39 cellular contexts compared by ENCODE assay signal in the genomic region with DNA sequence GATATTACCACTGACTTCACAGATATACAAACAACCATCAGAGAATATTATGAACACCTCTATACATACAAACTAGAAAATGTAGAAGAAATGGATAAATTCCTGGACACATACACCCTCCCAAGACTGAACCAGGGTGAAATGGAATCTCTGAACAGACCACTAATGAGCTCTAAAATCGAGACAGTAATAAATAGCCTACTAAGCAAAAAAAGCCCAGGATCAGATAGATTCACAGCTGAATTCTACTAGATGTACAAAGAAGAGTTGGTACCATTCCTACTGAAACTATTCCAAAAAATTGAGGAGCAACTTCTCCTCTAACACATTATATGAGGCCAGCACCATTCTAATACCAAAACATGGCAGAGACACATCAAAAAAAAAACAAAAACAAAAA.
"Had no signal": no experiment of that assay in that cellular context is flagged by ENCODE, and none has a peak within 500 bp of the region (broad histone marks: within the 10 kb centered on the region; RNA-seq: fewer than 3 reads in every experiment).

No MANE protein-coding gene starts in this region.

- H3K9me3 ChIP-seq: ascending aorta, body of pancreas, breast epithelium had no signal

- H3K27ac ChIP-seq: adrenal gland, ascending aorta, body of pancreas, brain microvascular endothelial cell, breast epithelium, cardiac muscle cell had no signal

- H3K4me3 ChIP-seq: adrenal gland, ascending aorta, body of pancreas, breast epithelium, cardiac muscle cell had no signal

- DNase-seq: activated effector memory CD4-positive, alpha-beta T cell treated with anti-CD3 and anti-CD28 coated beads, Interleukin-2, amount 50 U/mL, for 16 hours; activated effector memory CD4-positive, alpha-beta T cell treated with Interleukin-2 at 50 U/mL for 16 hours; activated gamma-delta T cell; activated gamma-delta T cell treated with Interleukin-2 at 50 U/mL for 16 hours; activated naive CD4-positive, alpha-beta T cell; activated naive CD4-positive, alpha-beta T cell treated with anti-CD3 and anti-CD28 coated beads for 36 hours; activated naive CD4-positive, alpha-beta T cell treated with anti-CD3 and anti-CD28 coated beads, Interleukin-2, amount 10 ng/mL, durations not matched to agents 7 days and 5 days; activated naive CD4-positive, alpha-beta T cell treated with anti-CD3 and anti-CD28 coated beads, Interleukin-2, amount 50 U/mL, for 16 hours; activated naive CD4-positive, alpha-beta T cell treated with Interleukin-2 at 50 U/mL for 16 hours; activated naive CD8-positive, alpha-beta T cell treated with anti-CD3 and anti-CD28 coated beads for 36 hours; activated naive CD8-positive, alpha-beta T cell treated with anti-CD3 and anti-CD28 coated beads, Interleukin-2, amount 10 ng/mL, durations not matched to agents 7 days and 5 days; activated naive CD8-positive, alpha-beta T cell treated with anti-CD3 and anti-CD28 coated beads, Interleukin-2, amount 50 U/mL, for 24 hours; activated T-cell treated with anti-CD3 and anti-CD28 coated beads, Interleukin-2, amount 50 U/mL, for 24 hours; activated T-cell treated with anti-CD3 and anti-CD28 coated beads, Interleukin-2, amount 50 U/mL, for 4 hours; activated T-cell treated with anti-CD3 and anti-CD28 coated beads, Interleukin-2, amount 50 U/mL, for 48 hours; activated T-cell treated with anti-CD3 and anti-CD28 coated beads, Interleukin-2, amount 50 U/mL, for 72 hours; adrenal gland; amniotic stem cell; amygdala; anterior cingulate cortex; aorta; body of pancreas; brain microvascular endothelial cell; caudate nucleus; central memory CD4-positive, alpha-beta T cell; cerebellar nuclear complex had no signal

- H3K36me3 ChIP-seq: adrenal gland, ascending aorta, brain microvascular endothelial cell, breast epithelium, cardiac muscle cell had no signal

- H3K4me3 Mint-ChIP-seq: activated naive CD4-positive, alpha-beta T cell treated with anti-CD3 and anti-CD28 coated beads for 36 hours; activated naive CD4-positive, alpha-beta T cell treated with anti-CD3 and anti-CD28 coated beads, Interleukin-2, amount 10 ng/mL, durations not matched to agents 7 days and 5 days; activated naive CD4-positive, alpha-beta T cell treated with anti-CD3 and anti-CD28 coated beads, Interleukin-2, amount 50 U/mL, for 24 hours; activated naive CD8-positive, alpha-beta T cell; activated naive CD8-positive, alpha-beta T cell treated with anti-CD3 and anti-CD28 coated beads for 36 hours; activated naive CD8-positive, alpha-beta T cell treated with anti-CD3 and anti-CD28 coated beads, Interleukin-2, amount 10 ng/mL, durations not matched to agents 7 days and 5 days; activated naive CD8-positive, alpha-beta T cell treated with anti-CD3 and anti-CD28 coated beads, Interleukin-2, amount 50 U/mL, for 24 hours; activated T-cell treated with anti-CD3 and anti-CD28 coated beads, Interleukin-2, amount 50 U/mL, for 24 hours; activated T-cell treated with anti-CD3 and anti-CD28 coated beads, Interleukin-2, amount 50 U/mL, for 4 hours; activated T-cell treated with anti-CD3 and anti-CD28 coated beads, Interleukin-2, amount 50 U/mL, for 72 hours; activated T-helper 1 cell treated with anti-CD3 and anti-CD28 coated beads, Interleukin-12 subunit alpha, Interleukin-12 subunit beta, Interleukin-2, Interleukin-4 antibody, amounts not matched to agents 30 ng/mL and 10 ng/mL and 1 ng/mL, durations not matched to agents 14 hours and 24 hours and 36 hours; activated T-helper 17 cell treated with anti-CD3 and anti-CD28 coated beads, Interleukin-2, amount 50 U/mL, for 72 hours; brain; central memory CD8-positive, alpha-beta T cell had no signal

- H3K36me3 Mint-ChIP-seq: activated naive CD4-positive, alpha-beta T cell treated with anti-CD3 and anti-CD28 coated beads, Interleukin-2, amount 10 ng/mL, durations not matched to agents 7 days and 5 days; activated naive CD4-positive, alpha-beta T cell treated with anti-CD3 and anti-CD28 coated beads, Interleukin-2, amount 50 U/mL, for 24 hours; activated naive CD8-positive, alpha-beta T cell; activated naive CD8-positive, alpha-beta T cell treated with anti-CD3 and anti-CD28 coated beads for 36 hours; activated naive CD8-positive, alpha-beta T cell treated with anti-CD3 and anti-CD28 coated beads, Interleukin-2, amount 10 ng/mL, durations not matched to agents 7 days and 5 days; brain had no signal

- ATAC-seq: activated naive CD4-positive, alpha-beta T cell treated with anti-CD3 and anti-CD28 coated beads, Interleukin-2, amount 50 U/mL, for 72 hours; activated naive CD8-positive, alpha-beta T cell treated with anti-CD3 and anti-CD28 coated beads, Interleukin-2, amount 50 U/mL, for 24 hours; activated T-cell treated with anti-CD3 and anti-CD28 coated beads, Interleukin-2, amount 50 U/mL, for 4 hours; activated T-cell treated with anti-CD3 and anti-CD28 coated beads, Interleukin-2, amount 50 U/mL, for 72 hours; activated T-helper 17 cell treated with anti-CD3 and anti-CD28 coated beads, Interleukin-2, amount 50 U/mL, for 72 hours; body of pancreas had no signal

- H3K4me1 Mint-ChIP-seq: activated naive CD4-positive, alpha-beta T cell treated with anti-CD3 and anti-CD28 coated beads, Interleukin-2, amount 10 ng/mL, durations not matched to agents 7 days and 5 days; activated naive CD4-positive, alpha-beta T cell treated with anti-CD3 and anti-CD28 coated beads, Interleukin-2, amount 50 U/mL, for 24 hours; activated naive CD8-positive, alpha-beta T cell treated with anti-CD3 and anti-CD28 coated beads for 36 hours; activated naive CD8-positive, alpha-beta T cell treated with anti-CD3 and anti-CD28 coated beads, Interleukin-2, amount 10 ng/mL, durations not matched to agents 7 days and 5 days; activated naive CD8-positive, alpha-beta T cell treated with anti-CD3 and anti-CD28 coated beads, Interleukin-2, amount 50 U/mL, for 24 hours; activated T-helper 17 cell treated with anti-CD3 and anti-CD28 coated beads, Interleukin-2, amount 50 U/mL, for 72 hours; brain; central memory CD8-positive, alpha-beta T cell had no signal

- FAIRE-seq: astrocyte, bronchial epithelial cell had no signal

- H3K27ac Mint-ChIP-seq: activated naive CD4-positive, alpha-beta T cell treated with anti-CD3 and anti-CD28 coated beads for 36 hours; activated naive CD4-positive, alpha-beta T cell treated with anti-CD3 and anti-CD28 coated beads, Interleukin-2, amount 10 ng/mL, durations not matched to agents 7 days and 5 days; activated naive CD4-positive, alpha-beta T cell treated with anti-CD3 and anti-CD28 coated beads, Interleukin-2, amount 50 U/mL, for 24 hours; activated naive CD4-positive, alpha-beta T cell treated with anti-CD3 and anti-CD28 coated beads, Interleukin-2, amount 50 U/mL, for 72 hours; activated naive CD8-positive, alpha-beta T cell; activated naive CD8-positive, alpha-beta T cell treated with anti-CD3 and anti-CD28 coated beads for 36 hours; activated naive CD8-positive, alpha-beta T cell treated with anti-CD3 and anti-CD28 coated beads, Interleukin-2, amount 10 ng/mL, durations not matched to agents 7 days and 5 days; activated naive CD8-positive, alpha-beta T cell treated with anti-CD3 and anti-CD28 coated beads, Interleukin-2, amount 50 U/mL, for 24 hours; activated T-cell treated with anti-CD3 and anti-CD28 coated beads, Interleukin-2, amount 50 U/mL, for 24 hours; activated T-cell treated with anti-CD3 and anti-CD28 coated beads, Interleukin-2, amount 50 U/mL, for 72 hours; activated T-helper 1 cell treated with anti-CD3 and anti-CD28 coated beads, Interleukin-12 subunit alpha, Interleukin-12 subunit beta, Interleukin-2, Interleukin-4 antibody, amounts not matched to agents 30 ng/mL and 10 ng/mL and 1 ng/mL, durations not matched to agents 14 hours and 24 hours and 36 hours; activated T-helper 17 cell treated with anti-CD3 and anti-CD28 coated beads, Interleukin-2, amount 50 U/mL, for 72 hours; activated T-helper 2 cell treated with anti-CD3 and anti-CD28 coated beads, Interferon-gamma antibody, Interleukin-2, Interleukin-4, amounts not matched to agents 10 μg/mL and 5 μg/mL and 100 μg/mL, durations not matched to agents 14 hours and 24 hours and 36 hours; brain had no signal

- H3K27me3 ChIP-seq: adrenal gland, ascending aorta, body of pancreas, brain microvascular endothelial cell, breast epithelium, cardiac muscle cell had no signal

- H3K27me3 Mint-ChIP-seq: activated naive CD4-positive, alpha-beta T cell treated with anti-CD3 and anti-CD28 coated beads, Interleukin-2, amount 10 ng/mL, durations not matched to agents 7 days and 5 days; activated naive CD4-positive, alpha-beta T cell treated with anti-CD3 and anti-CD28 coated beads, Interleukin-2, amount 50 U/mL, for 24 hours; activated naive CD8-positive, alpha-beta T cell; activated naive CD8-positive, alpha-beta T cell treated with anti-CD3 and anti-CD28 coated beads for 36 hours; activated naive CD8-positive, alpha-beta T cell treated with anti-CD3 and anti-CD28 coated beads, Interleukin-2, amount 10 ng/mL, durations not matched to agents 7 days and 5 days; activated naive CD8-positive, alpha-beta T cell treated with anti-CD3 and anti-CD28 coated beads, Interleukin-2, amount 50 U/mL, for 24 hours; activated T-cell treated with anti-CD3 and anti-CD28 coated beads, Interleukin-2, amount 50 U/mL, for 24 hours; activated T-helper 17 cell treated with anti-CD3 and anti-CD28 coated beads, Interleukin-2, amount 50 U/mL, for 72 hours; central memory CD8-positive, alpha-beta T cell had no signal

- H3K4me1 ChIP-seq: ascending aorta, breast epithelium had no signal
